6 cellular contexts compared by ENCODE assay signal in genomic region chr15:29754009-29754408, GRCh38.
DNase-seq lines count a peak whose midpoint lies in the region; ATAC-seq, FAIRE-seq and TF ChIP-seq lines count a peak whose summit lies in the region.
"Not testable (repeated sequence)": the region's sequence is repeated elsewhere in the genome, so short reads cannot be mapped to it uniquely, and the experiment has no call there.

No MANE protein-coding gene starts in this region.

- not testable (repeated sequence) for TF ChIP-seq CTCF in A549 (IDR thresholded peaks at IDR 0.05); HEK293 (tag by site-specific recombination; IDR thresholded peaks at IDR 0.05); K562 (IDR thresholded peaks at IDR 0.05 in 2 of 3, conservative IDR thresholded peaks at IDR 0.05 in 1 of 3; ENCODE audit: insufficient read depth in 2 of 3, low read depth in 1 of 3, low read length in 3 of 3); H1 (IDR thresholded peaks at IDR 0.05; ENCODE audit: control extremely low read depth in 1 of 3, insufficient read depth in 1 of 3, low read depth in 1 of 3, low read length in 3 of 3); endothelial cell (IDR thresholded peaks at IDR 0.05; ENCODE audit: unreplicated experiment)

- H3K4me1 ChIP-seq in A549: peaks cover 27% of the 10 kb centered on the region
- H3K4me1 ChIP-seq in HEK293 (ENCODE audit: control insufficient read depth, insufficient read depth, low read length); K562 (replicated peaks in 1 of 2; ENCODE audit: control insufficient read depth in 2 of 2, insufficient read depth in 2 of 2, low read length in 2 of 2): not testable (repeated sequence)
- peaks cover 0 to 14% (median 0%) of the 10 kb centered on the region in 4 experiments; a peak in 3 of 7 replicates for H3K4me1 ChIP-seq in H1 (replicated peaks in 1 of 4; ENCODE audit: control insufficient read depth in 3 of 4, insufficient read depth in 4 of 4, low read length in 3 of 4)

- not testable (repeated sequence) for BruUV-seq in K562 (replicated peaks; lab: Mats Ljungman, UMichigan)

- H3K18ac ChIP-seq in H1 (ENCODE audit: extremely low read depth, low read length): not testable (repeated sequence)

- not testable (repeated sequence) for ATAC-seq in A549, SK-N-SH treated with all-trans-retinoic acid at 6 μM for 48 hours, K562

- H3K27me3 ChIP-seq in K562 (ENCODE audit: control insufficient read depth in 2 of 2, insufficient read depth in 2 of 2, low read length in 2 of 2); H1 (replicated peaks in 1 of 4; ENCODE audit: control insufficient read depth in 3 of 4, extremely low read depth in 1 of 4, insufficient read depth in 3 of 4, low read length in 3 of 4): not testable (repeated sequence)

- not testable (repeated sequence) for H4K91ac ChIP-seq in H1 (replicated peaks; ENCODE audit: insufficient read length, low read length)

- not testable (repeated sequence) for H2BK120ac ChIP-seq in H1 (replicated peaks; ENCODE audit: low read depth, low read length)

- H3K14ac ChIP-seq in H1 (ENCODE audit: insufficient read length): not testable (repeated sequence)

- H3K36me3 ChIP-seq in HEK293 (ENCODE audit: control insufficient read depth in 2 of 2, insufficient read depth in 1 of 2, low read length in 2 of 2): not testable (repeated sequence)
- H3K36me3 ChIP-seq in K562 (ENCODE audit: control insufficient read depth, insufficient read depth, low read length) (peaks cover 19% of the 10 kb centered on the region; the same call in 2 of the 3 replicates), H1 (ENCODE audit: control insufficient read depth in 2 of 4, insufficient read depth in 4 of 4, low read length in 3 of 4) (peaks cover 0 to 12% (median 3%) of the 10 kb centered on the region in 4 experiments; a peak in 3 of 8 replicates)

- not testable (repeated sequence) for H3K79me1 ChIP-seq in H1 (ENCODE audit: low read depth, low read length)

- H2BK5ac ChIP-seq in H1 (ENCODE audit: low read depth, low read length): not testable (repeated sequence)

- not testable (repeated sequence) for H3K23me2 ChIP-seq in H1 (ENCODE audit: low read depth, low read length)

- DNase-seq in A549 (ENCODE audit: low read depth in 1 of 2, low spot score in 1 of 2); K562 (ENCODE audit: extremely low read depth in 1 of 4, low spot score in 3 of 4); H1 (ENCODE audit: low read depth in 1 of 2, low spot score in 2 of 2); endothelial cell (ENCODE audit: low spot score): not testable (repeated sequence)

- H3K27ac ChIP-seq in A549; HEK293 (ENCODE audit: extremely low read depth, low read depth, low read length); K562 (ENCODE audit: extremely low read depth, low read depth, low read length); H1 (ENCODE audit: low read depth, low read length): not testable (repeated sequence)

- H2BK20ac ChIP-seq in H1 (ENCODE audit: low read length): not testable (repeated sequence)

- CTCF ChIA-PET in A549 (lab: Yijun Ruan, JAX) (interaction anchor here (0.7 kb wide), 1 partner anchor 289 kb away, joined by 3 read pairs; no protein-coding TSS in a partner anchor), HEK293 (lab: Yijun Ruan, JAX) (interaction anchor here (0.6 kb wide), 1 partner anchor 225 kb away, joined by 3 read pairs; no protein-coding TSS in a partner anchor)
- CTCF ChIA-PET in K562 (lab: Yijun Ruan, JAX; ENCODE audit: low intra/inter-chr PET ratio); H1 (lab: Charles Lee; ENCODE audit: partially characterized antibody): not testable (repeated sequence)

- not testable (repeated sequence) for H3K9me3 Mint-ChIP-seq in endothelial cell (ENCODE audit: unreplicated experiment)

- H4K5ac ChIP-seq in H1 (ENCODE audit: insufficient read length, low read depth, low read length): not testable (repeated sequence)

- POLR2A ChIA-PET in A549 (lab: Yijun Ruan, JAX); HEK293 (lab: Yijun Ruan, JAX); K562 (lab: Yijun Ruan, JAX); H1 (lab: Charles Lee; ENCODE audit: partially characterized antibody): not testable (repeated sequence)

- 87% methylated on average over 2 of the region's 2 CpGs for WGBS in A549 (ENCODE audit: missing lambda C conversion rate)
- 84% methylated on average over 2 of the region's 2 CpGs for WGBS in K562 (ENCODE audit: insufficient coverage, low coverage, missing lambda C conversion rate)
- WGBS in H1 (ENCODE audit: extremely low coverage in 1 of 2, insufficient coverage in 1 of 2, insufficient read length in 1 of 2, insufficient replicate concordance in 2 of 2, low coverage in 1 of 2, low lambda C conversion rate in 2 of 2, missing lambda C conversion rate in 1 of 2), 2 experiments: 87% methylated on average over 2 of the region's 2 CpGs; no CpG with 5 or more reads in 1 of the 2 experiments

- peaks cover 24% of the 10 kb centered on the region for H3K4me1 Mint-ChIP-seq in endothelial cell (ENCODE audit: unreplicated experiment)

- H3K4me2 ChIP-seq in A549; K562 (ENCODE audit: insufficient read depth, low read length); H1 (ENCODE audit: insufficient read depth in 1 of 2, low read depth in 2 of 2, low read length in 2 of 2): not testable (repeated sequence)

- H3K23ac ChIP-seq in H1 (ENCODE audit: insufficient read length): not testable (repeated sequence)

- not testable (repeated sequence) for H4K8ac ChIP-seq in H1 (ENCODE audit: extremely low read depth, insufficient read depth, low read length)

- not testable (repeated sequence) for H3K79me2 ChIP-seq in K562 (ENCODE audit: control insufficient read depth, insufficient read depth, low read length)
- peaks cover 0 to 34% of the 10 kb centered on the region in 2 experiments; a peak in 2 of 4 replicates for H3K79me2 ChIP-seq in H1 (ENCODE audit: control insufficient read depth in 1 of 2, insufficient read depth in 2 of 2, low read length in 2 of 2)

- in situ Hi-C loops in K562 (cut with MboI): not testable (repeated sequence)

- H3K4ac ChIP-seq in H1 (replicated peaks; ENCODE audit: insufficient read length, low read depth, low read length): not testable (repeated sequence)

- not testable (repeated sequence) for TF ChIP-seq POLR2A in A549 (IDR thresholded peaks at IDR 0.05; ENCODE audit: low read length); K562 (conservative IDR thresholded peaks at IDR 0.05); H1 (IDR thresholded peaks at IDR 0.05; ENCODE audit: control extremely low read depth in 1 of 2, low read depth in 2 of 2, low read length in 2 of 2)

- H3K56ac ChIP-seq in H1 (replicated peaks; ENCODE audit: insufficient read length, low read depth, low read length): not testable (repeated sequence)

- peaks cover 10% of the 10 kb centered on the region for H3K27me3 Mint-ChIP-seq in endothelial cell (ENCODE audit: unreplicated experiment)

- TF ChIP-seq RAD21 in A549 (conservative IDR thresholded peaks at IDR 0.05 in 1 of 2, IDR thresholded peaks at IDR 0.05 in 1 of 2); K562 (CRISPR knock-in tag; conservative IDR thresholded peaks at IDR 0.05 in 1 of 2, IDR thresholded peaks at IDR 0.05 in 1 of 2); H1 (IDR thresholded peaks at IDR 0.05 in 1 of 2, conservative IDR thresholded peaks at IDR 0.05 in 1 of 2; ENCODE audit: low read depth in 2 of 2, low read length in 2 of 2): not testable (repeated sequence)

- not testable (repeated sequence) for H2BK12ac ChIP-seq in H1 (ENCODE audit: low read depth, low read length)

- peak overlapping the region; percentile 33 for H3K4me3 Mint-ChIP-seq in endothelial cell (ENCODE audit: unreplicated experiment)

- peaks cover 40% of the 10 kb centered on the region for H3K36me3 Mint-ChIP-seq in endothelial cell (ENCODE audit: low read depth, unreplicated experiment)

- H4K20me1 ChIP-seq in K562 (replicated peaks; ENCODE audit: control insufficient read depth, insufficient read depth, low read length); H1 (replicated peaks in 1 of 2; ENCODE audit: control insufficient read depth in 1 of 2, insufficient read depth in 2 of 2, low read length in 2 of 2): not testable (repeated sequence)

- not testable (repeated sequence) for H3K9me3 ChIP-seq in A549; HEK293 (ENCODE audit: control insufficient read depth, insufficient read depth, low read depth, low read length); K562 (replicated peaks; ENCODE audit: control insufficient read depth, insufficient read depth, low read depth, low read length); H1 (ENCODE audit: insufficient read depth in 2 of 2, low read depth in 1 of 2, low read length in 1 of 2)

- not testable (repeated sequence) for H2AFZ ChIP-seq in K562 (ENCODE audit: low read depth, low read length); H1 (ENCODE audit: low read length)

- not testable (repeated sequence) for TF ChIP-seq EP300 in A549 (IDR thresholded peaks at IDR 0.05); K562 (IDR thresholded peaks at IDR 0.05; ENCODE audit: low read length); H1 (IDR thresholded peaks at IDR 0.05; ENCODE audit: borderline replicate concordance in 1 of 2, low read depth in 2 of 2, low read length in 2 of 2)

- intact Hi-C loops in K562 (cut with micrococcal nuclease): not testable (repeated sequence)

- not testable (repeated sequence) for H3K9ac ChIP-seq in K562 (ENCODE audit: insufficient read depth in 1 of 2, low read depth in 2 of 2, low read length in 2 of 2); H1 (replicated peaks in 1 of 4; ENCODE audit: extremely low read depth in 1 of 4, low read depth in 3 of 4, low read length in 3 of 4)

- not testable (repeated sequence) for H3K9me1 ChIP-seq in K562 (ENCODE audit: control insufficient read depth, insufficient read depth, low read length)

- not testable (repeated sequence) for H2BK15ac ChIP-seq in H1 (ENCODE audit: low read length)

- H3K4me3 ChIP-seq in A549; HEK293 (ENCODE audit: low read depth, low read length); K562; H1 (ENCODE audit: extremely low read depth in 1 of 4, insufficient read depth in 2 of 4, low read depth in 3 of 4, low read length in 4 of 4): not testable (repeated sequence)

- not testable (repeated sequence) for FAIRE-seq in A549 (lab: Jason Lieb, UNC); K562 (lab: Jason Lieb, UNC); H1 (lab: Jason Lieb, UNC)

- not testable (repeated sequence) for H2AK5ac ChIP-seq in H1 (ENCODE audit: low read depth, low read length)

- peak overlapping the region; percentile 53 for H3K27ac Mint-ChIP-seq in endothelial cell (ENCODE audit: unreplicated experiment)
